ENCODE assay signal across 8 cellular contexts in genomic region chr9:34458013-34458966, GRCh38. TPM values are rescaled to one million over a fixed set of nuclear protein-coding genes. Genes with fewer than 3 reads are reported as not detected.
DNase-seq lines count a peak whose midpoint lies in the region; ATAC-seq lines count a peak whose summit lies in the region.

Gene DNAI1, plus strand, starts transcription at chr9:34458805. Its CDS starts 201 bp downstream, at chr9:34459006.
Gene FAM219A, minus strand, starts transcription at chr9:34458570. Its CDS starts 307 bp downstream, at chr9:34458263.

- peak; percentile 96 for ATAC-seq in GM21360 (IDR thresholded peaks at IDR 0.05; ENCODE audit: unreplicated experiment)

- DNase-seq in COLO829 (ENCODE audit: low spot score) (peak; percentile 100), HT-29 (ENCODE audit: low spot score) (peak; percentile 97), lung microvascular endothelial cell (ENCODE audit: low read depth in 2 of 2) (peak; percentile 99)
- peak; percentile 99 for DNase-seq in NK-92 treated with Interleukin-12 subunit alpha and Interleukin-12 subunit beta, amount 100 ng/mL, for 24 hours (lab: John Stamatoyannopoulos, UW)
- peak; percentile 97 to 98 for DNase-seq in activated CD8-positive, alpha-beta memory T cell treated with anti-CD3 and anti-CD28 coated beads for 4 hours (ENCODE audit: low read depth in 2 of 2)
- peak; percentile 99 for DNase-seq in effector CD8-positive, alpha-beta T cell (lab: John Stamatoyannopoulos, UW)
- peak; percentile 97 to 98 (median 98) for DNase-seq in stimulated activated CD4-positive, alpha-beta T cell treated with anti-CD3 and anti-CD28 coated beads, TNF-alpha, amount 100 ng/mL, for 4 hours (ENCODE audit: low read depth in 3 of 3)

RNA-seq across cellular contexts. Expression of gene DNAI1, which starts in this region (rescaled TPM):
- total RNA-seq in HT-29 (2014; rRNA removed; shearing (Covaris generic)), result not detected in 2 replicates
- not detected in 2 replicates for total RNA-seq in lung microvascular endothelial cell

RNA-seq across cellular contexts. Expression of gene FAM219A, which starts in this region (rescaled TPM):
- total RNA-seq in HT-29 (2014; rRNA removed; shearing (Covaris generic)), result 8.0 and 10.3 TPM in 2 replicates
- total RNA-seq in lung microvascular endothelial cell, result 4.0 and 4.8 TPM in 2 replicates

Comparison
In these comparisons a context has a peak if more than half of its experiments do, and no peak if none do; other contexts are left out.
1. Peak in every context shown above with its lines: DNase-seq and ATAC-seq.